Comparison of ENCODE assay signal across 8 cellular contexts in the genomic region with DNA sequence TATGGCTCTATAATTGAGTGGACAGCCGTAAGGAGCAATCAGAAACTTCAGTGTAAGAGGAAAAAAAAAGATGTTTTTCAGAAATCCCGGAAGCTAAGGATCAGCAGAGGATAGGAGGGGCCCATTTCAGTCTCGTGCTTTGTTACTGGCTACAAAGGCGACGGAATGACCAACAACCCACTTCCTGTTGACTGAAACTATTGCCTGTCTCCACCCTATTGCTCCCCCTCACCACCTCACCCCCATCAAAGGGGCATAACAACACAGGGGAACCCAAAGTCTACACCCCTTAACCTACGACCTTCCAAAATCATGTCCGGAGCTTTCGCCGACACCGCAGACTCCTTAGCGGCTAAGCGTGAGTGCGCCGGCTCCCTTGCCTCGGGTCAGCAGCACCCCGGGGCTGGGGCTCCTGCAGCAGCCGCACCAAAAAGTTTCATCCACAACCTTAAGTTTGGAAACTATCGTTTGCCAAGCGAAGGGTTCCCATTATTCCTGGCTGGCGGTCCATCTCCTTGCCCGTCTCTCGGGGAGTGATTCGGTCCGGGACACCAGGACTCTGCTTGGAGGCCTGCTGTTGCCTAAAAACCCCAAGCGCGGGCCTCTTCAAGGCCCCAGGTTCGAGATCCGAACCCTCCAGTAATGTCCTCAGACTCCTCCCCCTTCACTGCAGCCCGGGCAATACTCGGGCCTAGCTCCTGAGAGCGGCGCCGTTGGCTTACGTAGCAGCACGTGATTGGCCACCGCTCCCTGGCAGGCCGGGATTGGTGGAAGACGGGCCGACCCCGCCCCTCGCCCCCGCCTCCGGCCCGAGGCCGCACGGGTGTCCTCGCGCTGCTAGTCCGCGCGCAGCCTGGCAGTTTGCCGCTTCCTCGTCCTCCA. TPM values are rescaled to one million over a fixed set of nuclear protein-coding genes. Genes with fewer than 3 reads are reported as not detected.
A peak's percentile ranks its signal among the peaks of the same experiment; 100 is the strongest.
DNase-seq lines count a peak whose midpoint lies in the region; ATAC-seq and TF ChIP-seq lines count a peak whose summit lies in the region.

A gene (plus strand): TSS at position 840 of the 882 bp plus-strand sequence. CDS start 53 bp downstream, outside the sequence.

- no peaks in the 10 kb centered on the region for H3K9me3 Mint-ChIP-seq in IgD-negative memory B cell

- H3K27ac Mint-ChIP-seq in IgD-negative memory B cell: peak within 1 kb of the TSS; percentile 100

- TF ChIP-seq CTCF in epithelial cell of esophagus (IDR thresholded peaks at IDR 0.05; ENCODE audit: insufficient read depth, low read depth, low read length, missing control alignments): no peak

- H3K36me3 Mint-ChIP-seq in IgD-negative memory B cell: peaks cover 2% of the 10 kb centered on the region

- peaks cover 50% of the 10 kb centered on the region for H3K4me1 ChIP-seq in mononuclear cell (ENCODE audit: insufficient read depth, low read length)

- DNase-seq in DMS 273 treated with DMSO at 0.1 percent for 48 hours (lab: John Stamatoyannopoulos, UW) (peak; percentile 87), OCI-M2 (lab: John Stamatoyannopoulos, UW; ENCODE audit: unreplicated experiment) (peak; percentile 59), activated T-cell treated with anti-CD3 and anti-CD28 coated beads for 4 hours (peak; percentile 95), epithelial cell of esophagus (ENCODE audit: low read depth) (peak; percentile 99)
- DNase-seq in stimulated activated CD8-positive, alpha-beta memory T cell treated with anti-CD3 and anti-CD28 coated beads, Interleukin-4, amount 100 ng/mL, for 1 hour (ENCODE audit: low read depth in 2 of 2, low spot score in 1 of 2): peak; percentile 97 to 100

- no peaks in the 10 kb centered on the region for H3K9me3 ChIP-seq in mononuclear cell (ENCODE audit: low read depth, low read length)

- H3K4me1 Mint-ChIP-seq in IgD-negative memory B cell: peaks cover 38 to 59% (median 48%) of the 10 kb centered on the region in 3 donors

- H3K4me3 Mint-ChIP-seq in IgD-negative memory B cell: peak within 1 kb of the TSS; percentile 99 to 100 (median 99)

- no peaks in the 10 kb centered on the region for H3K27me3 ChIP-seq in mononuclear cell (ENCODE audit: insufficient read depth, low read length)

- H3K27me3 Mint-ChIP-seq in IgD-negative memory B cell: no peaks in the 10 kb centered on the region

- H3K4me3 ChIP-seq in epithelial cell of esophagus (ENCODE audit: low read length) (peak within 1 kb of the TSS; percentile 95), mononuclear cell (ENCODE audit: low read length) (peak within 1 kb of the TSS; percentile 91)

- peak; percentile 72 for ATAC-seq in GM21529 (IDR thresholded peaks at IDR 0.05; ENCODE audit: unreplicated experiment)

RNA-seq across cellular contexts. Expression of the gene that starts here (rescaled TPM):
- 21.4 TPM for polyA plus RNA-seq in IgD-negative memory B cell
- total RNA-seq in mononuclear cell: 156 TPM

Comparison
In these comparisons a context has a peak if more than half of its experiments do, and no peak if none do; other contexts are left out.
1. Peak in every context shown above with its lines: DNase-seq, ATAC-seq and H3K4me3 ChIP-seq.